In the genomic region with DNA sequence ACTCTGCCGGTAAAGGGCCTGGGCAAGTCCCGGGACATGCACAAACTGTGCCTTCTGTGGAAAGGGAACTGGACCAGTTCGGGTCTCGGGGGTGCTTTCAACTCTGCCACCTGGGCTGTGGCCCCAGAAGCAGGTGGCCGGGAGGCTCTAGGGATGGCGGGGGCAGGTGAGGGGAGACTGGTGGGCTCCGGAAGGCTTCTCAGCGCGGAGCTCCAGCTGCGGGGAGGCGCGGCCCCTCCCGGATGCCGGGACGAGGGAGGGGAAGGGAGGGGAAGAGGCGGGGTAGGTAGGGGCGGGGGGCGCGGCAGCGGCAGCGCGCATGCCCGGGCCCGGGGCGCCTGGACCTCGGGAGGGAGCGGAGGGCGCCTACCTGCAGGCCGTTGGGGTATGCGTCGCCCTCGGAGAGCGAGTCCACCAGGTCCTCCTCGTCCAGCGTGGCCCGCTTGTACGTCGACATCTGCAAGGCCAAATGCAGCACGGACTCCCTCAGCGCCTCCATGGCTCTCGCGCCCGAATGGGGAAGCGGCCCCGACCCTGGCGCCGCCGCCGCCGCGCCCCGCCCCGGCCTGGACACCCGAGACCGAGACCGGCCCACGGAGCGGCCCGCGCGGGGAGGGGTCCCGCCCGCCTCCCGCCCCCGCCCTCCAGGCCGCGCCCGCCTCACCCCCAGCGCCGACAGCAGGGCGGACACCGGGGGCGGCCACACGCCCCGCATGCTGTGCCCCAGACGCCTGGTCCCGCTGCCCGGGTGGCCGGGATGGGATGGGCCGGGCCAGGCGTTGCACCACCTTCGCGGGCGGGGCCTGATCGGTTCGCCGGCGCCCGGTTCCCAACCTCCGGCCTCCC, we compare ENCODE assay signal across 1 cellular context.
TF ChIP-seq lines count a peak whose summit lies in the region.

A gene (minus strand): TSS at position 764 of the 846 bp plus-strand sequence. CDS start 49 bp downstream, at position 715.

TF ChIP-seq in HEK293, 187 proteins besides CTCF, POLR2A, EP300 and RAD21 (continued from another document):
- TF ChIP-seq, protein P1, sequence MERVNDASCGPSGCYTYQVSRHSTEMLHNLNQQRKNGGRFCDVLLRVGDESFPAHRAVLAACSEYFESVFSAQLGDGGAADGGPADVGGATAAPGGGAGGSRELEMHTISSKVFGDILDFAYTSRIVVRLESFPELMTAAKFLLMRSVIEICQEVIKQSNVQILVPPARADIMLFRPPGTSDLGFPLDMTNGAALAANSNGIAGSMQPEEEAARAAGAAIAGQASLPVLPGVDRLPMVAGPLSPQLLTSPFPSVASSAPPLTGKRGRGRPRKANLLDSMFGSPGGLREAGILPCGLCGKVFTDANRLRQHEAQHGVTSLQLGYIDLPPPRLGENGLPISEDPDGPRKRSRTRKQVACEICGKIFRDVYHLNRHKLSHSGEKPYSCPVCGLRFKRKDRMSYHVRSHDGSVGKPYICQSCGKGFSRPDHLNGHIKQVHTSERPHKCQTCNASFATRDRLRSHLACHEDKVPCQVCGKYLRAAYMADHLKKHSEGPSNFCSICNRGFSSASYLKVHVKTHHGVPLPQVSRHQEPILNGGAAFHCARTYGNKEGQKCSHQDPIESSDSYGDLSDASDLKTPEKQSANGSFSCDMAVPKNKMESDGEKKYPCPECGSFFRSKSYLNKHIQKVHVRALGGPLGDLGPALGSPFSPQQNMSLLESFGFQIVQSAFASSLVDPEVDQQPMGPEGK (tag by site-specific recombination; IDR thresholded peaks at IDR 0.05) = peak; percentile 60
- TF ChIP-seq, protein P2, sequence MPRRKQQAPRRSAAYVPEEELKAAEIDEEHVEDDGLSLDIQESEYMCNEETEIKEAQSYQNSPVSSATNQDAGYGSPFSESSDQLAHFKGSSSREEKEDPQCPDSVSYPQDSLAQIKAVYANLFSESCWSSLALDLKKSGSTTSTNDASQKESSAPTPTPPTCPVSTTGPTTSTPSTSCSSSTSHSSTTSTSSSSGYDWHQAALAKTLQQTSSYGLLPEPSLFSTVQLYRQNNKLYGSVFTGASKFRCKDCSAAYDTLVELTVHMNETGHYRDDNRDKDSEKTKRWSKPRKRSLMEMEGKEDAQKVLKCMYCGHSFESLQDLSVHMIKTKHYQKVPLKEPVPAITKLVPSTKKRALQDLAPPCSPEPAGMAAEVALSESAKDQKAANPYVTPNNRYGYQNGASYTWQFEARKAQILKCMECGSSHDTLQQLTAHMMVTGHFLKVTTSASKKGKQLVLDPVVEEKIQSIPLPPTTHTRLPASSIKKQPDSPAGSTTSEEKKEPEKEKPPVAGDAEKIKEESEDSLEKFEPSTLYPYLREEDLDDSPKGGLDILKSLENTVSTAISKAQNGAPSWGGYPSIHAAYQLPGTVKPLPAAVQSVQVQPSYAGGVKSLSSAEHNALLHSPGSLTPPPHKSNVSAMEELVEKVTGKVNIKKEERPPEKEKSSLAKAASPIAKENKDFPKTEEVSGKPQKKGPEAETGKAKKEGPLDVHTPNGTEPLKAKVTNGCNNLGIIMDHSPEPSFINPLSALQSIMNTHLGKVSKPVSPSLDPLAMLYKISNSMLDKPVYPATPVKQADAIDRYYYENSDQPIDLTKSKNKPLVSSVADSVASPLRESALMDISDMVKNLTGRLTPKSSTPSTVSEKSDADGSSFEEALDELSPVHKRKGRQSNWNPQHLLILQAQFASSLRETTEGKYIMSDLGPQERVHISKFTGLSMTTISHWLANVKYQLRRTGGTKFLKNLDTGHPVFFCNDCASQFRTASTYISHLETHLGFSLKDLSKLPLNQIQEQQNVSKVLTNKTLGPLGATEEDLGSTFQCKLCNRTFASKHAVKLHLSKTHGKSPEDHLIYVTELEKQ (tag by site-specific recombination; IDR thresholded peaks at IDR 0.05; ENCODE audit: borderline replicate concordance) = no peak
- TF ChIP-seq ZNF629 (tag by site-specific recombination; IDR thresholded peaks at IDR 0.05) = no peak
- TF ChIP-seq ZNF423 (tag by site-specific recombination; IDR thresholded peaks at IDR 0.05) = no peak
- no peak for TF ChIP-seq ZNF248 (tag by site-specific recombination; IDR thresholded peaks at IDR 0.05)
- TF ChIP-seq, protein P3, sequence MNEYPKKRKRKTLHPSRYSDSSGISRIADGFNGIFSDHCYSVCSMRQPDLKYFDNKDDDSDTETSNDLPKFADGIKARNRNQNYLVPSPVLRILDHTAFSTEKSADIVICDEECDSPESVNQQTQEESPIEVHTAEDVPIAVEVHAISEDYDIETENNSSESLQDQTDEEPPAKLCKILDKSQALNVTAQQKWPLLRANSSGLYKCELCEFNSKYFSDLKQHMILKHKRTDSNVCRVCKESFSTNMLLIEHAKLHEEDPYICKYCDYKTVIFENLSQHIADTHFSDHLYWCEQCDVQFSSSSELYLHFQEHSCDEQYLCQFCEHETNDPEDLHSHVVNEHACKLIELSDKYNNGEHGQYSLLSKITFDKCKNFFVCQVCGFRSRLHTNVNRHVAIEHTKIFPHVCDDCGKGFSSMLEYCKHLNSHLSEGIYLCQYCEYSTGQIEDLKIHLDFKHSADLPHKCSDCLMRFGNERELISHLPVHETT (tag by site-specific recombination; IDR thresholded peaks at IDR 0.05) = no peak
- TF ChIP-seq ZEB2 (tag by site-specific recombination; IDR thresholded peaks at IDR 0.05) = peak; percentile 40; the same call in 1 of the 2 replicates
- no peak for TF ChIP-seq ZNF610 (tag by site-specific recombination; IDR thresholded peaks at IDR 0.05; ENCODE audit: borderline replicate concordance)
- no peak for TF ChIP-seq FEZF1 (tag by site-specific recombination; IDR thresholded peaks at IDR 0.05)
- TF ChIP-seq ZNF560 (tag by site-specific recombination; IDR thresholded peaks at IDR 0.05; ENCODE audit: borderline replicate concordance) = no peak
- TF ChIP-seq ZNF341 (tag by site-specific recombination; IDR thresholded peaks at IDR 0.05; ENCODE audit: low read depth) = no peak
- TF ChIP-seq, protein P4, sequence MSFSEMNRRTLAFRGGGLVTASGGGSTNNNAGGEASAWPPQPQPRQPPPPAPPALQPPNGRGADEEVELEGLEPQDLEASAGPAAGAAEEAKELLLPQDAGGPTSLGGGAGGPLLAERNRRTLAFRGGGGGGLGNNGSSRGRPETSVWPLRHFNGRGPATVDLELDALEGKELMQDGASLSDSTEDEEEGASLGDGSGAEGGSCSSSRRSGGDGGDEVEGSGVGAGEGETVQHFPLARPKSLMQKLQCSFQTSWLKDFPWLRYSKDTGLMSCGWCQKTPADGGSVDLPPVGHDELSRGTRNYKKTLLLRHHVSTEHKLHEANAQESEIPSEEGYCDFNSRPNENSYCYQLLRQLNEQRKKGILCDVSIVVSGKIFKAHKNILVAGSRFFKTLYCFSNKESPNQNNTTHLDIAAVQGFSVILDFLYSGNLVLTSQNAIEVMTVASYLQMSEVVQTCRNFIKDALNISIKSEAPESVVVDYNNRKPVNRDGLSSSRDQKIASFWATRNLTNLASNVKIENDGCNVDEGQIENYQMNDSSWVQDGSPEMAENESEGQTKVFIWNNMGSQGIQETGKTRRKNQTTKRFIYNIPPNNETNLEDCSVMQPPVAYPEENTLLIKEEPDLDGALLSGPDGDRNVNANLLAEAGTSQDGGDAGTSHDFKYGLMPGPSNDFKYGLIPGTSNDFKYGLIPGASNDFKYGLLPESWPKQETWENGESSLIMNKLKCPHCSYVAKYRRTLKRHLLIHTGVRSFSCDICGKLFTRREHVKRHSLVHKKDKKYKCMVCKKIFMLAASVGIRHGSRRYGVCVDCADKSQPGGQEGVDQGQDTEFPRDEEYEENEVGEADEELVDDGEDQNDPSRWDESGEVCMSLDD (tag by site-specific recombination; IDR thresholded peaks at IDR 0.05) = no peak
- TF ChIP-seq ZNF555 (tag by site-specific recombination; conservative IDR thresholded peaks at IDR 0.05) = no peak
- TF ChIP-seq, protein P5, sequence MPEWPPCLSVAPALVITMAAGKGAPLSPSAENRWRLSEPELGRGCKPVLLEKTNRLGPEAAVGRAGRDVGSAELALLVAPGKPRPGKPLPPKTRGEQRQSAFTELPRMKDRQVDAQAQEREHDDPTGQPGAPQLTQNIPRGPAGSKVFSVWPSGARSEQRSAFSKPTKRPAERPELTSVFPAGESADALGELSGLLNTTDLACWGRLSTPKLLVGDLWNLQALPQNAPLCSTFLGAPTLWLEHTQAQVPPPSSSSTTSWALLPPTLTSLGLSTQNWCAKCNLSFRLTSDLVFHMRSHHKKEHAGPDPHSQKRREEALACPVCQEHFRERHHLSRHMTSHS (tag by site-specific recombination; IDR thresholded peaks at IDR 0.05) = no peak
- TF ChIP-seq ZNF544 (tag by site-specific recombination; IDR thresholded peaks at IDR 0.05) = no peak
- TF ChIP-seq ZNF19 (tag by site-specific recombination; IDR thresholded peaks at IDR 0.05; ENCODE audit: low read depth) = no peak
- no peak for TF ChIP-seq TRIM28 (IDR thresholded peaks at IDR 0.05; ENCODE audit: borderline replicate concordance, low read length)
- TF ChIP-seq ZNF214 (tag by site-specific recombination; IDR thresholded peaks at IDR 0.05; ENCODE audit: borderline replicate concordance) = no peak
- no peak for TF ChIP-seq ZBTB17 (tag by site-specific recombination; IDR thresholded peaks at IDR 0.05)
- TF ChIP-seq ZNF660 (tag by site-specific recombination; IDR thresholded peaks at IDR 0.05) = no peak
- TF ChIP-seq ZNF146 (tag by site-specific recombination; IDR thresholded peaks at IDR 0.05) = no peak
- TF ChIP-seq ZNF311 (tag by site-specific recombination; IDR thresholded peaks at IDR 0.05; ENCODE audit: borderline replicate concordance) = no peak
- no peak for TF ChIP-seq ZNF670 (tag by site-specific recombination; IDR thresholded peaks at IDR 0.05; ENCODE audit: low read depth)
- peak; percentile 18; the same call in 1 of the 2 replicates for TF ChIP-seq ZIC2 (tag by site-specific recombination; IDR thresholded peaks at IDR 0.05)
TF ChIP-seq in HEK293: peak in this region for 20.
